In genomic region chr6:127366281-127367022, GRCh38 we compare ENCODE assay signal across 10 cellular contexts. TPM values are rescaled to one million over a fixed set of nuclear protein-coding genes. Genes with fewer than 3 reads are reported as not detected.
DNase-seq lines count a peak whose midpoint lies in the region; ATAC-seq and TF ChIP-seq lines count a peak whose summit lies in the region.
"Had no signal": no experiment of that assay in that cellular context is flagged by ENCODE, and none has a peak within 500 bp of the region (broad histone marks: within the 10 kb centered on the region; RNA-seq: fewer than 3 reads in every experiment).

No MANE protein-coding gene starts in this region.

- H3K9me3 Mint-ChIP-seq in naive thymus-derived CD4-positive, alpha-beta T cell = peaks cover 0 to 8% (median 2%) of the 10 kb centered on the region in 11 donors

- POLR2A ChIA-PET in naive thymus-derived CD4-positive, alpha-beta T cell (lab: Charles Lee) = no interaction called here

- WGBS in stomach, 5 donors = 39 to 53% (median 46%) methylated on average over 5 of the region's 5 CpGs

- H3K36me3 Mint-ChIP-seq in naive thymus-derived CD4-positive, alpha-beta T cell = no peaks in the 10 kb centered on the region

- no peaks in the 10 kb centered on the region for H3K36me3 ChIP-seq in naive thymus-derived CD4-positive, alpha-beta T cell (ENCODE audit: control insufficient read depth in 2 of 3, insufficient read depth in 3 of 3, low read length in 3 of 3)
- H3K36me3 ChIP-seq in stomach = no peaks in the 10 kb centered on the region

- no peak overlapping the region for H3K27ac Mint-ChIP-seq in naive thymus-derived CD4-positive, alpha-beta T cell

- no peak overlapping the region for H3K4me3 ChIP-seq in naive thymus-derived CD4-positive, alpha-beta T cell (ENCODE audit: low read length)
- no peak overlapping the region for H3K4me3 ChIP-seq in stomach

- H3K27me3 Mint-ChIP-seq in naive thymus-derived CD4-positive, alpha-beta T cell = no peaks in the 10 kb centered on the region

- TF ChIP-seq EP300 in stomach (IDR thresholded peaks at IDR 0.05) = no peak

- H3K4me3 Mint-ChIP-seq in naive thymus-derived CD4-positive, alpha-beta T cell = no peak overlapping the region

- no peaks in the 10 kb centered on the region for H3K27me3 ChIP-seq in naive thymus-derived CD4-positive, alpha-beta T cell (ENCODE audit: control insufficient read depth in 2 of 2, insufficient read depth in 2 of 2, low read length in 2 of 2)
- no peaks in the 10 kb centered on the region for H3K27me3 ChIP-seq in stomach

- DNase-seq in COLO829 (ENCODE audit: low spot score) = peak; percentile 35
- peak; percentile 100 for DNase-seq in M059J (ENCODE audit: low read depth)
- DNase-seq in dedifferentiated amniotic fluid mesenchymal stem cell (ENCODE audit: extremely low spot score) = peak; percentile 96
- no peak for DNase-seq in naive thymus-derived CD4-positive, alpha-beta T cell
- no peak for DNase-seq in activated CD8-positive, alpha-beta memory T cell treated with anti-CD3 and anti-CD28 coated beads for 24 hours
- no peak for DNase-seq in stomach
- no peak for DNase-seq in GF-D8 (lab: John Stamatoyannopoulos, UW)
- DNase-seq: activated T-cell treated with anti-CD3 and anti-CD28 coated beads for 4 hours, NCI-H526 had no signal

- no peak for TF ChIP-seq POLR2A in stomach (IDR thresholded peaks at IDR 0.05)

- no peaks in the 10 kb centered on the region for H3K4me1 ChIP-seq in naive thymus-derived CD4-positive, alpha-beta T cell (ENCODE audit: control insufficient read depth in 2 of 2, insufficient read depth in 2 of 2, low read length in 2 of 2)
- peaks cover 0 to 10% (median 4%) of the 10 kb centered on the region in 4 donors for H3K4me1 ChIP-seq in stomach

- H3K9me3 ChIP-seq in naive thymus-derived CD4-positive, alpha-beta T cell (ENCODE audit: control insufficient read depth in 2 of 3, low read length in 3 of 3) = no peaks in the 10 kb centered on the region
- peaks cover 0 to 7% (median 0%) of the 10 kb centered on the region in 4 donors for H3K9me3 ChIP-seq in stomach

- H3K27ac ChIP-seq in naive thymus-derived CD4-positive, alpha-beta T cell (ENCODE audit: low read depth, low read length) = no peak overlapping the region
- peak overlapping the region in 1 of 5 donors; percentile 34 for H3K27ac ChIP-seq in stomach

- CTCF ChIA-PET in naive thymus-derived CD4-positive, alpha-beta T cell (lab: Charles Lee) = no interaction called here

- H3K4me1 Mint-ChIP-seq in naive thymus-derived CD4-positive, alpha-beta T cell = no peaks in the 10 kb centered on the region

- ATAC-seq in naive thymus-derived CD4-positive, alpha-beta T cell = peak; percentile 70
- ATAC-seq in HG03442 (IDR thresholded peaks at IDR 0.05; ENCODE audit: unreplicated experiment) = no peak

- TF ChIP-seq CTCF in stomach (IDR thresholded peaks at IDR 0.05) = no peak

- intact Hi-C loops in naive thymus-derived CD4-positive, alpha-beta T cell (cut with micrococcal nuclease) = no loop called here
- intact Hi-C loops in stomach (cut with DNase I; ENCODE audit: low total_unique reads) = no loop called here

RNA-seq across cellular contexts. Expression of gene ECHDC1, which starts 23.0 kb away (rescaled TPM):
- 64.1 and 71.8 TPM in 2 replicates for total RNA-seq in M059J (2014; rRNA removed; shearing (Covaris generic))
- total RNA-seq in naive thymus-derived CD4-positive, alpha-beta T cell = 10 to 100 TPM; 18.1 to 46.5 (median 34.3) TPM
- 10 to 100 TPM; 65.0 to 77.0 TPM for polyA plus RNA-seq in naive thymus-derived CD4-positive, alpha-beta T cell
- total RNA-seq in stomach = 10 to 100 TPM; 11.9 to 71.0 (median 50.8) TPM
- 10 to 100 TPM; 28.4 to 51.4 (median 50.7) TPM for polyA plus RNA-seq in stomach

Comparison
In these comparisons a context has a peak if more than half of its experiments do, and no peak if none do; other contexts are left out.
1. DNase-seq: peak in COLO829 (single experiment), M059J (single experiment) and dedifferentiated amniotic fluid mesenchymal stem cell (single experiment); none in naive thymus-derived CD4-positive, alpha-beta T cell (0 of 9), activated CD8-positive, alpha-beta memory T cell treated with anti-CD3 and anti-CD28 coated beads for 24 hours (single experiment), stomach (single experiment) and GF-D8 (single experiment).